Comparison of ENCODE assay signal across 22 cellular contexts in genomic region chr4:159368320-159368719, GRCh38.
"Had no signal": no experiment of that assay in that cellular context is flagged by ENCODE, and none has a peak within 500 bp of the region (broad histone marks: within the 10 kb centered on the region; RNA-seq: fewer than 3 reads in every experiment).

No MANE protein-coding gene starts in this region.

- H3K9me3 ChIP-seq: ascending aorta, gastrocnemius medialis, left lung, neutrophil, tibial artery had no signal

- H3K4me3 Mint-ChIP-seq: activated CD8-positive, alpha-beta memory T cell treated with anti-CD3 and anti-CD28 coated beads, Interleukin-2, amount 10 ng/mL, durations not matched to agents 7 days and 5 days; activated naive CD4-positive, alpha-beta T cell treated with anti-CD3 and anti-CD28 coated beads for 36 hours; activated naive CD8-positive, alpha-beta T cell treated with anti-CD3 and anti-CD28 coated beads, Interleukin-2, amount 50 U/mL, for 24 hours; memory B cell; natural killer cell; T-helper 2 cell treated with Interferon-gamma antibody and Interleukin-4, amounts not matched to agents 5 μg/mL and 100 μg/mL, for 36 hours had no signal

- H3K9me3 Mint-ChIP-seq: activated naive CD4-positive, alpha-beta T cell treated with anti-CD3 and anti-CD28 coated beads for 36 hours; activated naive CD8-positive, alpha-beta T cell treated with anti-CD3 and anti-CD28 coated beads, Interleukin-2, amount 50 U/mL, for 24 hours; activated T-helper 2 cell treated with anti-CD3 and anti-CD28 coated beads, Interferon-gamma antibody, Interleukin-2, Interleukin-4, amounts not matched to agents 10 μg/mL and 5 μg/mL and 100 μg/mL, durations not matched to agents 14 hours and 24 hours and 36 hours; memory B cell; natural killer cell; T-helper 2 cell treated with Interferon-gamma antibody and Interleukin-4, amounts not matched to agents 5 μg/mL and 100 μg/mL, for 36 hours had no signal

- H3K4me1 Mint-ChIP-seq: activated CD8-positive, alpha-beta memory T cell treated with anti-CD3 and anti-CD28 coated beads, Interleukin-2, amount 10 ng/mL, durations not matched to agents 7 days and 5 days; activated naive CD8-positive, alpha-beta T cell treated with anti-CD3 and anti-CD28 coated beads, Interleukin-2, amount 50 U/mL, for 24 hours; natural killer cell had no signal

- H3K27ac ChIP-seq: ascending aorta, breast epithelium, gastrocnemius medialis, left lung, neutrophil, skin epidermis, tibial artery had no signal

- H3K27ac Mint-ChIP-seq: activated CD8-positive, alpha-beta memory T cell treated with anti-CD3 and anti-CD28 coated beads, Interleukin-2, amount 10 ng/mL, durations not matched to agents 7 days and 5 days; activated naive CD4-positive, alpha-beta T cell treated with anti-CD3 and anti-CD28 coated beads for 36 hours; activated naive CD8-positive, alpha-beta T cell treated with anti-CD3 and anti-CD28 coated beads, Interleukin-2, amount 50 U/mL, for 24 hours; activated T-helper 2 cell treated with anti-CD3 and anti-CD28 coated beads, Interferon-gamma antibody, Interleukin-2, Interleukin-4, amounts not matched to agents 10 μg/mL and 5 μg/mL and 100 μg/mL, durations not matched to agents 14 hours and 24 hours and 36 hours; memory B cell; natural killer cell; T-helper 2 cell treated with Interferon-gamma antibody and Interleukin-4, amounts not matched to agents 5 μg/mL and 100 μg/mL, for 36 hours had no signal

- H3K27me3 ChIP-seq: ascending aorta, breast epithelium, gastrocnemius medialis, left lung, tibial artery had no signal

- H3K36me3 ChIP-seq: ascending aorta, breast epithelium, gastrocnemius medialis, neutrophil, tibial artery had no signal

- DNase-seq: activated CD4-positive, alpha-beta T cell treated with anti-CD3 and anti-CD28 coated beads, Interleukin-2, amount 50 U/mL, for 48 hours; activated CD4-positive, CD25-positive, alpha-beta regulatory T cell treated with anti-CD3 and anti-CD28 coated beads, Interleukin-2, amount 50 U/mL, for 72 hours; activated CD8-positive, alpha-beta memory T cell treated with anti-CD3 and anti-CD28 coated beads, Interleukin-2, amount 10 ng/mL, durations not matched to agents 7 days and 5 days; activated naive CD4-positive, alpha-beta T cell treated with anti-CD3 and anti-CD28 coated beads for 36 hours; activated naive CD8-positive, alpha-beta T cell treated with anti-CD3 and anti-CD28 coated beads, Interleukin-2, amount 50 U/mL, for 24 hours; activated T-cell treated with anti-CD3 and anti-CD28 coated beads, Interleukin-2, amount 50 U/mL, for 1 hour; cerebellar nuclear complex; effector memory CD4-positive, alpha-beta T cell; gastrocnemius medialis; left lung; natural killer cell; posterior cingulate gyrus; stimulated activated CD4-positive, alpha-beta T cell treated with anti-CD3 and anti-CD28 coated beads, Interleukin-4, amount 100 ng/mL, for 24 hours; stimulated activated naive CD4-positive, alpha-beta T cell; tibial artery had no signal

- ATAC-seq: activated CD8-positive, alpha-beta memory T cell treated with anti-CD3 and anti-CD28 coated beads, Interleukin-2, amount 10 ng/mL, durations not matched to agents 7 days and 5 days; activated naive CD8-positive, alpha-beta T cell treated with anti-CD3 and anti-CD28 coated beads, Interleukin-2, amount 50 U/mL, for 24 hours; gastrocnemius medialis; left lung; natural killer cell had no signal

- H3K4me1 ChIP-seq: ascending aorta, breast epithelium, gastrocnemius medialis, left lung had no signal

- H3K4me3 ChIP-seq: ascending aorta, breast epithelium, gastrocnemius medialis, left lung, skin epidermis, tibial artery had no signal

- H3K36me3 Mint-ChIP-seq: activated CD8-positive, alpha-beta memory T cell treated with anti-CD3 and anti-CD28 coated beads, Interleukin-2, amount 10 ng/mL, durations not matched to agents 7 days and 5 days; memory B cell; natural killer cell had no signal
